In genomic region chr5:59341155-59341554, GRCh38 we compare ENCODE assay signal across 2 cellular contexts.
TF ChIP-seq lines count a peak whose summit lies in the region.

No MANE protein-coding gene starts in this region.

TF ChIP-seq in SK-N-SH treated with all-trans-retinoic acid at 6 μM for 48 hours, 23 proteins besides CTCF, POLR2A, EP300 and RAD21 (continued from another document):
- TF ChIP-seq CSRNP3 (CRISPR knock-in tag; IDR thresholded peaks at IDR 0.05) = no peak
- no peak for TF ChIP-seq ZC3H10 (CRISPR knock-in tag; IDR thresholded peaks at IDR 0.05)
- TF ChIP-seq CSDC2 (CRISPR knock-in tag; IDR thresholded peaks at IDR 0.05) = no peak
- TF ChIP-seq ZNF8 (CRISPR knock-in tag; IDR thresholded peaks at IDR 0.05) = no peak
- no peak for TF ChIP-seq TCF4 (CRISPR knock-in tag; IDR thresholded peaks at IDR 0.05; ENCODE audit: borderline replicate concordance)
- TF ChIP-seq GLIS3 (CRISPR knock-in tag; IDR thresholded peaks at IDR 0.05) = no peak
- no peak for TF ChIP-seq PATZ1 (CRISPR knock-in tag; IDR thresholded peaks at IDR 0.05; ENCODE audit: borderline replicate concordance)
- no peak for TF ChIP-seq ISL1 (CRISPR knock-in tag; IDR thresholded peaks at IDR 0.05)
- TF ChIP-seq, protein P1, sequence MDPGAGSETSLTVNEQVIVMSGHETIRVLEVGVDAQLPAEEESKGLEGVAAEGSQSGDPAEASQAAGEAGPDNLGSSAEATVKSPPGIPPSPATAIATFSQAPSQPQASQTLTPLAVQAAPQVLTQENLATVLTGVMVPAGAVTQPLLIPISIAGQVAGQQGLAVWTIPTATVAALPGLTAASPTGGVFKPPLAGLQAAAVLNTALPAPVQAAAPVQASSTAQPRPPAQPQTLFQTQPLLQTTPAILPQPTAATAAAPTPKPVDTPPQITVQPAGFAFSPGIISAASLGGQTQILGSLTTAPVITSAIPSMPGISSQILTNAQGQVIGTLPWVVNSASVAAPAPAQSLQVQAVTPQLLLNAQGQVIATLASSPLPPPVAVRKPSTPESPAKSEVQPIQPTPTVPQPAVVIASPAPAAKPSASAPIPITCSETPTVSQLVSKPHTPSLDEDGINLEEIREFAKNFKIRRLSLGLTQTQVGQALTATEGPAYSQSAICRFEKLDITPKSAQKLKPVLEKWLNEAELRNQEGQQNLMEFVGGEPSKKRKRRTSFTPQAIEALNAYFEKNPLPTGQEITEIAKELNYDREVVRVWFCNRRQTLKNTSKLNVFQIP (CRISPR knock-in tag; IDR thresholded peaks at IDR 0.05; ENCODE audit: borderline replicate concordance, low read depth) = no peak
- TF ChIP-seq ARNTL (CRISPR knock-in tag; IDR thresholded peaks at IDR 0.05; ENCODE audit: borderline replicate concordance, low read depth) = no peak
- TF ChIP-seq ZNF70 (CRISPR knock-in tag; IDR thresholded peaks at IDR 0.05) = no peak
- TF ChIP-seq BACH2 (CRISPR knock-in tag; IDR thresholded peaks at IDR 0.05; ENCODE audit: borderline replicate concordance) = no peak

TF ChIP-seq in SK-N-SH, 30 proteins besides CTCF, POLR2A, EP300 and RAD21 (continued from another document):
- no peak for TF ChIP-seq USF2 (IDR thresholded peaks at IDR 0.05; ENCODE audit: borderline replicate concordance, low read depth, low read length)
- TF ChIP-seq RCOR1 (IDR thresholded peaks at IDR 0.05; ENCODE audit: low read length) = no peak
- TF ChIP-seq EZH2phosphoT487 (IDR thresholded peaks at IDR 0.05; ENCODE audit: borderline replicate concordance, low read depth) = no peak
